Comparison of ENCODE assay signal across 8 cellular contexts in the genomic region with DNA sequence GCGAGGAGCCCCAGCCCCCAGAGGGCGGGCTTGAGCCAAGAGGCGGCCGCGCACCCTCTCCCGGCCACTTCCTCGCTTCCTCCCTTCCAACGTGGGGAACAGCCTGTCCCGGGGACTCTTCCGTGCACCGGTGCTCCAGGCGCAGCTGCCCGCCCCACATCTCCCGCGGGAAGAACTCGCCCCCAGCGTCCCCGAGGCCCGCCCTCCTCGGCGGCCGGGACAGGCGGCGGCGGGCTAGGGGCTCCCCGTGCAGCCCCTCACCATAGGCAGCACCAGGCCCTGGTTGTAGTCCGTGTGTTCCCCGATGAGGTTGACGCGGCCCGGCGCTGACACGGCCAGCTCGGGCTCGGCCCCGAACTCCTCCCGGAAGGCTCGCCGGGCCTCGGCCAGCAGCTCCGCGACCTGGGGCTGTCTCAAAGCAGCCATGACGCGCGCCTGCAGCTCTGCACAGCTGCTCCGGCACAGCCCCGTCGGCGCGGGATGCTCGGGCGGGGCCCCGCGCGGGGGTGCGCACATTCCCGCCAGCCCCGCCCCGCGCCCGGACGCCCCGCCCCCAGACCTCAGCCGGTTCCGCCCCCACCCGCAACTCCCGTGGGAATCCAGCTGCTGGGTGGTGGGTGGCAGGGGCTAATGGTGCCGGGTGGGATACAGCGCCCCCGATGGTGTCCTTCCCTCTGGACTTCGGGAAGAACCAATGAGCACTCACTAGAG. TPM values are rescaled to one million over a fixed set of nuclear protein-coding genes. Genes with fewer than 3 reads are reported as not detected.
A peak's percentile ranks its signal among the peaks of the same experiment; 100 is the strongest.
DNase-seq lines count a peak whose midpoint lies in the region; ATAC-seq and TF ChIP-seq lines count a peak whose summit lies in the region.

TSS of gene GALK1 (minus strand) at position 482 of the 711 bp plus-strand sequence. CDS start at position 426, 56 bp downstream.

- no peaks in the 10 kb centered on the region for H3K9me3 Mint-ChIP-seq in chondrocyte (ENCODE audit: low read depth)

- H3K9me3 ChIP-seq in HAP-1: no peaks in the 10 kb centered on the region

- H3K27me3 ChIP-seq in HAP-1 (ENCODE audit: low read depth): no peaks in the 10 kb centered on the region

- peak within 1 kb of the TSS; percentile 58 for H3K4me3 ChIP-seq in HAP-1

- H3K4me1 Mint-ChIP-seq in chondrocyte (ENCODE audit: low read depth): peaks cover 4% of the 10 kb centered on the region

- intact Hi-C loops in left colon (cut with DNase I, micrococcal nuclease): no loop called here

- H3K4me1 ChIP-seq in HAP-1: peaks cover 8% of the 10 kb centered on the region

- H3K27me3 Mint-ChIP-seq in chondrocyte (ENCODE audit: low read depth): no peaks in the 10 kb centered on the region

- ATAC-seq in left colon (peak; percentile 78), GM18870 (IDR thresholded peaks at IDR 0.05; ENCODE audit: unreplicated experiment) (no peak)

- H3K36me3 ChIP-seq in HAP-1 (replicated peaks): peaks cover 2% of the 10 kb centered on the region; the same call in 1 of the 2 replicates

- H3K4me3 Mint-ChIP-seq in chondrocyte (ENCODE audit: unreplicated experiment): peak within 1 kb of the TSS; percentile 74

- peak; percentile 69 for TF ChIP-seq CTCF in GM10266 (IDR thresholded peaks at IDR 0.05; ENCODE audit: control insufficient read depth, insufficient read depth, low read depth, missing control alignments)
- peak; percentile 77 for TF ChIP-seq CTCF in chondrocyte (IDR thresholded peaks at IDR 0.05)

- in situ Hi-C loops in HAP-1 (cut with MboI; ENCODE audit: low sequenced_read_pairs): no loop called here

- no peak within 1 kb of the TSS for H3K27ac Mint-ChIP-seq in chondrocyte (ENCODE audit: unreplicated experiment)

- H3K36me3 Mint-ChIP-seq in chondrocyte (ENCODE audit: low read depth): peaks cover 1% of the 10 kb centered on the region

- DNase-seq in GM10266 (ENCODE audit: extremely low spot score): peak; percentile 92
- DNase-seq in HAP-1 (ENCODE audit: low spot score in 2 of 2): peak in 1 of 2 experiments; percentile 85
- peak; percentile 37 to 44 for DNase-seq in NCI-H1930 (lab: John Stamatoyannopoulos, UW)
- DNase-seq in activated CD4-positive, CD25-positive, alpha-beta regulatory T cell treated with anti-CD3 and anti-CD28 coated beads, Interleukin-2, amount 50 U/mL, for 72 hours: peak; percentile 76
- peak; percentile 77 for DNase-seq in chondrocyte (ENCODE audit: low spot score)
- DNase-seq in left colon: peak; percentile 75 to 82
- peak; percentile 73 for DNase-seq in stimulated activated CD4-positive, alpha-beta T cell treated with anti-CD3 and anti-CD28 coated beads, Interleukin-1b, Interleukin-23, amount 100 ng/mL, for 48 hours

RNA-seq across cellular contexts. Expression of gene GALK1, which starts in this region (rescaled TPM):
- total RNA-seq in chondrocyte (27.8 to 34.7 TPM (median 30.0 TPM) in 3 replicates), left colon (10 to 100 TPM; 14.1 to 16.9 TPM)
